In the genomic region with DNA sequence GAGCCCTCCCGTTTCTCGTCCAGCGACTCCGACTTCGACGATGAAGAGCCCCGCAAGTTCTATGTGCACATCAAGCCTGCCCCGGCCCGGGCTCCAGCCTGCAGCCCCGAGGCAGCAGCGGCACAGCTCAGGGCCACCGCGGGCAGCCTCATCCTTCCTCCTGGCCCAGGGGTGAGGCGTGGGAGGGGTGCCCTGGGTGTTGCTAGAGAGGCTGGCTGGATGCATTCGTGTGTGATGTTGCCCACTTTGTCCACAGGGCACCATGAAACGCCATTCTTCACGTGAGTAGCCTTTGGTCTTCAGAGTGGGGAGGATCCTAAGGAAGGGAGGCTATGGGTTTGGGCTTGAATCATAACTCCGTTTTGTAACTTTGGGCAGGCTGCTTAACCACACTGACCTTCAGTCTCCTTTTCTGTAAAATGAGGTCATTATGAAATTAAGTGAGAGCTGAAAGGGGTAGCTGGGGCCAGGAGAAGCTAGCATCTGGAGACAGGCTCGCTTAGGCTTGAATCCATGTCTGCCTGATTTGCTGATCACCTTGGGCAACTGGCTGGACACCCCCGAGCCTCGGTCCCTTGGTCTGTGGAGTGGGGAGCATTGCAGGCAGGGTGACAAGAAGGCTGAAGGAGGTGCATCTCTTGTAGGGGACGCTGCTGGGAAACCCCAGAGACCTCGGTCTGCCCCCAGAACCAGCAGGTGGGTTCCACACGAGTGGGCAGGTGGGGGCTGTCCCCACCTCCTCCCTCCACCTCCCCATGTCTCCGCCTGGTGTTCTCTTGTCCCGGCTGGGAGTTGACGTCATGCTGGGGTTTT, we compare ENCODE assay signal across 11 cellular contexts. TPM values are rescaled to one million over a fixed set of nuclear protein-coding genes. Genes with fewer than 3 reads are reported as not detected.
DNase-seq lines count a peak whose midpoint lies in the region; ATAC-seq and TF ChIP-seq lines count a peak whose summit lies in the region.
"Had no signal": no experiment of that assay in that cellular context is flagged by ENCODE, and none has a peak within 500 bp of the region (broad histone marks: within the 10 kb centered on the region; RNA-seq: fewer than 3 reads in every experiment).

No MANE protein-coding gene starts in this region.

- no peak for TF ChIP-seq EP300 in upper lobe of left lung (IDR thresholded peaks at IDR 0.05)

- peaks cover 4% of the 10 kb centered on the region; the same call in 1 of the 2 replicates for H3F3A ChIP-seq in SU-DHL-6 (ENCODE audit: insufficient read depth)

- no peak for TF ChIP-seq POLR2A in upper lobe of left lung (IDR thresholded peaks at IDR 0.05)

- H3K79me2 ChIP-seq in SU-DHL-6 (ENCODE audit: insufficient read depth, low read length): no peaks in the 10 kb centered on the region

- H3K4me3 ChIP-seq in SU-DHL-6 (ENCODE audit: insufficient read depth, low read length, poor library complexity, severe bottlenecking): no peak overlapping the region
- no peak overlapping the region for H3K4me3 ChIP-seq in upper lobe of left lung
- H3K4me3 ChIP-seq in right atrium auricular region: no peak overlapping the region
- H3K4me3 ChIP-seq in WERI-Rb-1 (ENCODE audit: low read depth, low read length): no peak overlapping the region
- H3K4me3 ChIP-seq: A549 had no signal

- CTCF ChIA-PET in activated CD8-positive, alpha-beta memory T cell treated with anti-CD3 and anti-CD28 coated beads, Interleukin-2, amount 10 ng/mL, durations not matched to agents 7 days and 5 days (lab: Charles Lee): interaction anchor here (1.3 to 5.4 kb wide), 4 partner anchors 9 to 83 kb away, joined by 3 to 35 read pairs (median 4); a partner anchor contains a TSS

- H4K20me1 ChIP-seq in SU-DHL-6 (ENCODE audit: low read depth, low read length): no peaks in the 10 kb centered on the region

- peak overlapping the region; percentile 73 for H3K27ac Mint-ChIP-seq in activated CD8-positive, alpha-beta memory T cell treated with anti-CD3 and anti-CD28 coated beads, Interleukin-2, amount 10 ng/mL, durations not matched to agents 7 days and 5 days

- H3K27me3 ChIP-seq in SU-DHL-6 (ENCODE audit: low read length) (no peaks in the 10 kb centered on the region), upper lobe of left lung (peaks cover 0 to 8% (median 2%) of the 10 kb centered on the region in 4 donors), right atrium auricular region (peaks cover 0 to 7% of the 10 kb centered on the region in 2 donors), WERI-Rb-1 (ENCODE audit: insufficient read depth, low read depth, severe bottlenecking) (no peaks in the 10 kb centered on the region)

- H3K27ac ChIP-seq in SU-DHL-6 (ENCODE audit: low read depth, low read length) (peak overlapping the region; percentile 86), upper lobe of left lung (no peak overlapping the region), right atrium auricular region (no peak overlapping the region), WERI-Rb-1 (no peak overlapping the region)
- H3K27ac ChIP-seq: A549 had no signal

- H3K9me3 Mint-ChIP-seq in activated CD8-positive, alpha-beta memory T cell treated with anti-CD3 and anti-CD28 coated beads, Interleukin-2, amount 10 ng/mL, durations not matched to agents 7 days and 5 days (ENCODE audit: low read depth): no peaks in the 10 kb centered on the region

- no peaks in the 10 kb centered on the region for H3K9me3 ChIP-seq in SU-DHL-6 (ENCODE audit: insufficient read depth, low read length)
- H3K9me3 ChIP-seq in upper lobe of left lung: no peaks in the 10 kb centered on the region
- H3K9me3 ChIP-seq in right atrium auricular region: no peaks in the 10 kb centered on the region
- no peaks in the 10 kb centered on the region for H3K9me3 ChIP-seq in WERI-Rb-1 (ENCODE audit: severe bottlenecking)
- H3K9me3 ChIP-seq: A549 had no signal

- H3K4me1 Mint-ChIP-seq in activated CD8-positive, alpha-beta memory T cell treated with anti-CD3 and anti-CD28 coated beads, Interleukin-2, amount 10 ng/mL, durations not matched to agents 7 days and 5 days: peaks cover 20% of the 10 kb centered on the region

- DNase-seq in activated CD8-positive, alpha-beta memory T cell treated with anti-CD3 and anti-CD28 coated beads, Interleukin-2, amount 10 ng/mL, durations not matched to agents 7 days and 5 days: peak; percentile 59
- no peak for DNase-seq in activated CD8-positive, alpha-beta memory T cell treated with anti-CD3 and anti-CD28 coated beads, Interleukin-2, amount 50 U/mL, for 4 hours
- peak; percentile 44 to 81 for DNase-seq in upper lobe of left lung
- DNase-seq in right atrium auricular region (ENCODE audit: low spot score): no peak
- DNase-seq in WERI-Rb-1: no peak
- DNase-seq in activated T-cell treated with anti-CD3 and anti-CD28 coated beads, Interleukin-2, amount 50 U/mL, for 1 hour: no peak

- H3K9ac ChIP-seq in SU-DHL-6 (ENCODE audit: low read length): peak overlapping the region; percentile 17

- no peaks in the 10 kb centered on the region for H3K9me2 ChIP-seq in SU-DHL-6 (replicated peaks; ENCODE audit: insufficient read depth, low read length)

- H2AFZ ChIP-seq in SU-DHL-6 (ENCODE audit: low read depth, low read length, severe bottlenecking): no peak overlapping the region

- TF ChIP-seq CTCF in SU-DHL-6 (IDR thresholded peaks at IDR 0.05; ENCODE audit: insufficient read depth, low read length, poor library complexity, severe bottlenecking) (no peak), upper lobe of left lung (IDR thresholded peaks at IDR 0.05) (no peak), right atrium auricular region (IDR thresholded peaks at IDR 0.05) (no peak), WERI-Rb-1 (IDR thresholded peaks at IDR 0.05; ENCODE audit: low read depth, low read length) (no peak)

- H3K4me2 ChIP-seq in SU-DHL-6 (ENCODE audit: low read depth, low read length, poor library complexity, severe bottlenecking): peak overlapping the region; percentile 36
- H3K4me2 ChIP-seq: A549 had no signal

- ATAC-seq in activated CD8-positive, alpha-beta memory T cell treated with anti-CD3 and anti-CD28 coated beads, Interleukin-2, amount 10 ng/mL, durations not matched to agents 7 days and 5 days: peak; percentile 31
- ATAC-seq in HG02885 (IDR thresholded peaks at IDR 0.05; ENCODE audit: poor library complexity, unreplicated experiment): peak; percentile 69
- ATAC-seq in upper lobe of left lung (ENCODE audit: low FRiP score in 2 of 2): peak in 1 of 2 donors; percentile 48

- H3K27me3 Mint-ChIP-seq in activated CD8-positive, alpha-beta memory T cell treated with anti-CD3 and anti-CD28 coated beads, Interleukin-2, amount 10 ng/mL, durations not matched to agents 7 days and 5 days: no peaks in the 10 kb centered on the region

- peaks cover 28% of the 10 kb centered on the region for H3K36me3 Mint-ChIP-seq in activated CD8-positive, alpha-beta memory T cell treated with anti-CD3 and anti-CD28 coated beads, Interleukin-2, amount 10 ng/mL, durations not matched to agents 7 days and 5 days

- no peak overlapping the region for H3K4me3 Mint-ChIP-seq in activated CD8-positive, alpha-beta memory T cell treated with anti-CD3 and anti-CD28 coated beads, Interleukin-2, amount 10 ng/mL, durations not matched to agents 7 days and 5 days

- WGBS in upper lobe of left lung, 2 donors: 62 to 73% methylated on average over 18 to 27 of the region's 27 CpGs

- H3K36me3 ChIP-seq in SU-DHL-6 (ENCODE audit: low read length) (no peaks in the 10 kb centered on the region), upper lobe of left lung (no peaks in the 10 kb centered on the region), right atrium auricular region (no peaks in the 10 kb centered on the region), WERI-Rb-1 (peaks cover 7% of the 10 kb centered on the region)

- H3K4me1 ChIP-seq in upper lobe of left lung (peaks cover 0 to 16% (median 13%) of the 10 kb centered on the region in 4 donors), right atrium auricular region (peaks cover 0 to 11% of the 10 kb centered on the region in 2 donors)

RNA-seq across cellular contexts. Expression of a gene that starts 18.7 kb away (rescaled TPM):
- not detected for total RNA-seq in activated CD8-positive, alpha-beta memory T cell treated with anti-CD3 and anti-CD28 coated beads, Interleukin-2, amount 10 ng/mL, durations not matched to agents 7 days and 5 days
- 1 to 10 TPM in 5 of 6 donors, not detected in 1; 1.0 to 8.8 (median 2.5) TPM for total RNA-seq in upper lobe of left lung
- total RNA-seq in right atrium auricular region: not detected

RNA-seq across cellular contexts. Expression of a gene that starts 24.9 kb away (rescaled TPM):
- total RNA-seq in activated CD8-positive, alpha-beta memory T cell treated with anti-CD3 and anti-CD28 coated beads, Interleukin-2, amount 10 ng/mL, durations not matched to agents 7 days and 5 days: 10 to 100 TPM; 58.4 to 70.6 TPM
- total RNA-seq in upper lobe of left lung (10 to 100 TPM in 2 of 6 donors, 1 to 10 TPM in 4; 1.9 to 19.9 (median 8.7) TPM), right atrium auricular region (1 to 10 TPM in 1 of 2 donors, under 1 TPM in 1; 0.19 to 1.3 TPM)

RNA-seq across cellular contexts. Expression of a gene that starts 45.1 kb away (rescaled TPM):
- 1 to 10 TPM; 1.7 to 2.2 TPM for total RNA-seq in activated CD8-positive, alpha-beta memory T cell treated with anti-CD3 and anti-CD28 coated beads, Interleukin-2, amount 10 ng/mL, durations not matched to agents 7 days and 5 days
- under 1 TPM in 1 of 6 donors, not detected in 5; 0.57 TPM for total RNA-seq in upper lobe of left lung
- total RNA-seq in right atrium auricular region: not detected
- total RNA-seq: dermis microvascular lymphatic vessel endothelial cell, mucosa of gallbladder had no signal

RNA-seq across cellular contexts. Expression of a gene that starts 56.9 kb away (rescaled TPM):
- total RNA-seq in activated CD8-positive, alpha-beta memory T cell treated with anti-CD3 and anti-CD28 coated beads, Interleukin-2, amount 10 ng/mL, durations not matched to agents 7 days and 5 days: 10 to 100 TPM; 67.3 to 69.1 TPM
- total RNA-seq in upper lobe of left lung: 10 to 100 TPM; 23.6 to 87.9 (median 63.7) TPM
- total RNA-seq in right atrium auricular region: 10 to 100 TPM; 26.8 to 31.2 TPM

Comparison
In these comparisons a context has a peak if more than half of its experiments do, and no peak if none do; other contexts are left out.
1. DNase-seq: peak in activated CD8-positive, alpha-beta memory T cell treated with anti-CD3 and anti-CD28 coated beads, Interleukin-2, amount 10 ng/mL, durations not matched to agents 7 days and 5 days (single experiment) and upper lobe of left lung (2 of 2); none in activated CD8-positive, alpha-beta memory T cell treated with anti-CD3 and anti-CD28 coated beads, Interleukin-2, amount 50 U/mL, for 4 hours (single experiment), right atrium auricular region (single experiment), WERI-Rb-1 (single experiment) and activated T-cell treated with anti-CD3 and anti-CD28 coated beads, Interleukin-2, amount 50 U/mL, for 1 hour (single experiment).